ENCODE assay signal across 16 cellular contexts in the genomic region with DNA sequence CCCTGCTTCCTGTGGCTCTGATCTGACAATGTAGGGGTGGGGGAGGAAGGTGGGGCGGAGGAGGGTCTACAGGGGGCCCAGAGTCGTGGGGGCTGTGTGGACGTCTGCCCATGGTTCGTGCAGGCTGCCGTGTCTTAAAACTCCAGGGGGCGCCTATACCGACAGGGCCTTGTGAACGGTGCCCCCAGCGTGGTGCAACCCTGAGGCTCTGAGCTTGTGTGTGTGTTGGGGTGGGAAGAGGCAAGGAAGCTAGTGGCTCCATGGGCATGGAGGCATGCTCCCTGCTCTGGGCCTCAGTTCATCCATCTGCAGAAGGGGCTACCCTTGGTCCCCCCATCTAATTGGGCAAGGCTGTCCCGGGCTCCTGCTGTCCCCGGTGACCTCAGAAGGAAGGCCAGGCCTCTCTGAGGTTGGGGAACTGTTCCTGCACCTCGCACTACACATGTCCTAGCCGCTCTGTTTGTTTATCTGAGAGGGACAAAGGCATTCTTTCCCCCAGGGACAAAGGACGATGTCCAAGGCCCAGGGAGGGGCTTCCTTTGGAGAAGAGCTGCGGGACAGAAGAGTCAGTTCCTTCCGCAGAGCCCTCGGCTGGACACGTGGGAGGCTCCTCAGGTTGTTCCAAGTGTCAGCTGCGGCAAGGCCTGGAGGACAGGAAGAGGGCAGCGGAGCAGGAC. TPM values are rescaled to one million over a fixed set of nuclear protein-coding genes. Genes with fewer than 3 reads are reported as not detected.
DNase-seq lines count a peak whose midpoint lies in the region; ATAC-seq, FAIRE-seq and TF ChIP-seq lines count a peak whose summit lies in the region.
"Had no signal": no experiment of that assay in that cellular context is flagged by ENCODE, and none has a peak within 500 bp of the region (broad histone marks: within the 10 kb centered on the region; RNA-seq: fewer than 3 reads in every experiment).

No MANE protein-coding gene starts in this region.

- ATAC-seq in GM21447 (IDR thresholded peaks at IDR 0.05; ENCODE audit: unreplicated experiment), result no peak

- H3K9me3 Mint-ChIP-seq in endodermal cell (no peaks in the 10 kb centered on the region), progenitor cell of endocrine pancreas (ENCODE audit: low read depth) (no peaks in the 10 kb centered on the region)
- H3K9me3 Mint-ChIP-seq: activated naive CD4-positive, alpha-beta T cell treated with anti-CD3 and anti-CD28 coated beads for 36 hours had no signal

- WGBS in endodermal cell (ENCODE audit: insufficient coverage in 1 of 2, insufficient read length in 1 of 2), 2 experiments, result 73 to 88% methylated on average over 7 to 20 of the region's 20 CpGs

- no peak overlapping the region for H3K4me3 Mint-ChIP-seq in endodermal cell
- no peak overlapping the region for H3K4me3 Mint-ChIP-seq in progenitor cell of endocrine pancreas (ENCODE audit: low read depth)
- H3K4me3 Mint-ChIP-seq: activated naive CD4-positive, alpha-beta T cell treated with anti-CD3 and anti-CD28 coated beads for 36 hours had no signal

- FAIRE-seq in RCC 7860 (lab: Jason Lieb, UNC), result no peak

- H3K36me3 Mint-ChIP-seq in endodermal cell (ENCODE audit: low read depth) (no peaks in the 10 kb centered on the region), progenitor cell of endocrine pancreas (ENCODE audit: insufficient read depth) (no peaks in the 10 kb centered on the region)

- H3K27ac Mint-ChIP-seq in endodermal cell (peak overlapping the region; percentile 66), progenitor cell of endocrine pancreas (no peak overlapping the region)
- H3K27ac Mint-ChIP-seq: activated naive CD4-positive, alpha-beta T cell treated with anti-CD3 and anti-CD28 coated beads for 36 hours had no signal

- DNase-seq in DMS 273 (lab: John Stamatoyannopoulos, UW; ENCODE audit: unreplicated experiment), result peak; percentile 55
- DNase-seq in DMS 273 treated with DMSO at 0.1 percent for 48 hours (lab: John Stamatoyannopoulos, UW), result no peak
- DNase-seq in NCI-H69 (lab: John Stamatoyannopoulos, UW), result peak; percentile 61
- peak; percentile 85 for DNase-seq in endodermal cell
- no peak for DNase-seq in progenitor cell of endocrine pancreas (ENCODE audit: low spot score, unreplicated experiment)
- DNase-seq in RCC 7860 (ENCODE audit: low spot score), result no peak
- DNase-seq in activated CD4-positive, alpha-beta T cell treated with anti-CD3 and anti-CD28 coated beads for 4 hours, result no peak
- DNase-seq: activated naive CD4-positive, alpha-beta T cell treated with anti-CD3 and anti-CD28 coated beads for 36 hours; dermis blood vessel endothelial cell; GDM1; NCI-H524 treated with DMSO at 0.1 percent for 48 hours had no signal

- H3K4me1 Mint-ChIP-seq in endodermal cell, result peaks cover 34% of the 10 kb centered on the region
- peaks cover 12% of the 10 kb centered on the region for H3K4me1 Mint-ChIP-seq in progenitor cell of endocrine pancreas (ENCODE audit: low read depth)

- no peaks in the 10 kb centered on the region for H3K36me3 ChIP-seq in endodermal cell (ENCODE audit: control insufficient read depth, insufficient read depth, low read length)
- H3K36me3 ChIP-seq: thoracic aorta had no signal

- H3K9ac ChIP-seq in endodermal cell (ENCODE audit: extremely low read depth, low read length, poor library complexity, severe bottlenecking), result no peak overlapping the region
- H3K9ac ChIP-seq: KMS-11 had no signal

- TF ChIP-seq CTCF in endodermal cell (conservative IDR thresholded peaks at IDR 0.05) (peak; percentile 58), progenitor cell of endocrine pancreas (IDR thresholded peaks at IDR 0.05; ENCODE audit: unreplicated experiment) (peak; percentile 27)

- H3K4me3 ChIP-seq in endodermal cell (ENCODE audit: low read length), result no peak overlapping the region
- H3K4me3 ChIP-seq: thoracic aorta had no signal

- H3K4me1 ChIP-seq in endodermal cell (ENCODE audit: control insufficient read depth, insufficient read depth, low read length), result no peaks in the 10 kb centered on the region

- no peak overlapping the region for H3K27ac ChIP-seq in endodermal cell (ENCODE audit: low read depth, low read length)
- H3K27ac ChIP-seq: 22Rv1, KMS-11, thoracic aorta had no signal

- H3K27me3 Mint-ChIP-seq in endodermal cell (ENCODE audit: insufficient read depth), result peaks cover 18% of the 10 kb centered on the region
- H3K27me3 Mint-ChIP-seq in progenitor cell of endocrine pancreas, result peaks cover 29% of the 10 kb centered on the region

- no peaks in the 10 kb centered on the region for H3K9me3 ChIP-seq in endodermal cell (ENCODE audit: control insufficient read depth, low read length)
- H3K9me3 ChIP-seq: thoracic aorta had no signal

- H3K27me3 ChIP-seq in endodermal cell (ENCODE audit: control insufficient read depth, insufficient read depth, low read length, poor library complexity, severe bottlenecking), result peaks cover 4% of the 10 kb centered on the region

RNA-seq across cellular contexts. Expression of a gene that starts 13.5 kb away (rescaled TPM):
- total RNA-seq in endodermal cell (1 to 10 TPM; 1.5 to 3.0 TPM), progenitor cell of endocrine pancreas (8.2 and 9.3 TPM in 2 replicates)
- 1.5 TPM for polyA plus RNA-seq in endodermal cell (2013, experiment 1 of 2)
- polyA plus RNA-seq in endodermal cell (2013, experiment 2 of 2), result 0.66 TPM
- total RNA-seq: activated naive CD4-positive, alpha-beta T cell treated with anti-CD3 and anti-CD28 coated beads for 36 hours had no signal
- polyA plus RNA-seq: neural cell had no signal

Comparison
In these comparisons a context has a peak if more than half of its experiments do, and no peak if none do; other contexts are left out.
1. DNase-seq: peak in DMS 273 (single experiment), NCI-H69 (single experiment) and endodermal cell (single experiment); none in DMS 273 treated with DMSO at 0.1 percent for 48 hours (single experiment), progenitor cell of endocrine pancreas (single experiment), RCC 7860 (single experiment) and activated CD4-positive, alpha-beta T cell treated with anti-CD3 and anti-CD28 coated beads for 4 hours (0 of 2).